ENCODE assay signal across 14 cellular contexts in genomic region chr9:120917989-120918630, GRCh38. TPM values are rescaled to one million over a fixed set of nuclear protein-coding genes. Genes with fewer than 3 reads are reported as not detected.
DNase-seq lines count a peak whose midpoint lies in the region; ATAC-seq, FAIRE-seq and TF ChIP-seq lines count a peak whose summit lies in the region.
"Had no signal": no experiment of that assay in that cellular context is flagged by ENCODE, and none has a peak within 500 bp of the region (broad histone marks: within the 10 kb centered on the region; RNA-seq: fewer than 3 reads in every experiment).

No MANE protein-coding gene starts in this region.

- intact Hi-C loops in esophagus muscularis mucosa (cut with DNase I), result no loop called here

- H3K4me1 ChIP-seq in esophagus muscularis mucosa, result peaks cover 37 to 85% (median 71%) of the 10 kb centered on the region in 4 donors
- peaks cover 46% of the 10 kb centered on the region for H3K4me1 ChIP-seq in suprapubic skin
- H3K4me1 ChIP-seq in GM23248 (ENCODE audit: insufficient read depth), result peaks cover 17% of the 10 kb centered on the region
- H3K4me1 ChIP-seq in small intestine (ENCODE audit: control insufficient read depth in 2 of 2, insufficient read depth in 1 of 2, low read depth in 1 of 2, low read length in 1 of 2), result peaks cover 3 to 4% of the 10 kb centered on the region in 2 donors

- H3K9me3 ChIP-seq in esophagus muscularis mucosa (peaks cover 0 to 3% (median 0%) of the 10 kb centered on the region in 4 donors), suprapubic skin (no peaks in the 10 kb centered on the region), GM23248 (ENCODE audit: low read depth) (no peaks in the 10 kb centered on the region), small intestine (ENCODE audit: control insufficient read depth, low read depth) (no peaks in the 10 kb centered on the region)
- H3K9me3 ChIP-seq: lower lobe of right lung had no signal

- no peak for FAIRE-seq in small intestine (lab: Jason Lieb, UNC)
- FAIRE-seq: HTR-8/SVneo had no signal

- CTCF ChIA-PET in activated CD8-positive, alpha-beta memory T cell treated with anti-CD3 and anti-CD28 coated beads, Interleukin-2, amount 10 ng/mL, durations not matched to agents 7 days and 5 days (lab: Charles Lee), result interaction anchor here (1.2 to 3.0 kb wide), 4 partner anchors 8 to 154 kb away, joined by 3 to 22 read pairs (median 9); partner anchors contain the start of gene TRAF1
- CTCF ChIA-PET in activated CD4-positive, alpha-beta memory T cell treated with anti-CD3 and anti-CD28 coated beads, Interleukin-2, amount 10 ng/mL, durations not matched to agents 7 days and 5 days (lab: Charles Lee), result interaction anchor here (2.7 to 3.4 kb wide), 2 partner anchors 11 to 13 kb away, joined by 11 to 12 read pairs; no protein-coding TSS in a partner anchor

- POLR2A ChIA-PET in activated CD4-positive, alpha-beta memory T cell treated with anti-CD3 and anti-CD28 coated beads, Interleukin-2, amount 10 ng/mL, durations not matched to agents 7 days and 5 days (lab: Charles Lee), result interaction anchor here (1.6 to 35.8 kb wide), 7 partner anchors 11 to 45 kb away, joined by 12 to 1205 read pairs (median 67); partner anchors contain the start of genes PHF19 and TRAF1

- no peak for ATAC-seq in activated CD8-positive, alpha-beta memory T cell treated with anti-CD3 and anti-CD28 coated beads, Interleukin-2, amount 10 ng/mL, durations not matched to agents 7 days and 5 days

- no peaks in the 10 kb centered on the region for H3K9me3 Mint-ChIP-seq in activated CD8-positive, alpha-beta memory T cell treated with anti-CD3 and anti-CD28 coated beads, Interleukin-2, amount 10 ng/mL, durations not matched to agents 7 days and 5 days (ENCODE audit: low read depth)
- H3K9me3 Mint-ChIP-seq in activated CD4-positive, alpha-beta memory T cell treated with anti-CD3 and anti-CD28 coated beads, Interleukin-2, amount 10 ng/mL, durations not matched to agents 7 days and 5 days, result peaks cover 4% of the 10 kb centered on the region

- H4K20me1 ChIP-seq in GM23248 (ENCODE audit: insufficient read depth), result no peaks in the 10 kb centered on the region

- H3K4me3 Mint-ChIP-seq in activated CD8-positive, alpha-beta memory T cell treated with anti-CD3 and anti-CD28 coated beads, Interleukin-2, amount 10 ng/mL, durations not matched to agents 7 days and 5 days, result peak overlapping the region; percentile 92
- no peak overlapping the region for H3K4me3 Mint-ChIP-seq in activated CD4-positive, alpha-beta memory T cell treated with anti-CD3 and anti-CD28 coated beads, Interleukin-2, amount 10 ng/mL, durations not matched to agents 7 days and 5 days

- H3K9ac ChIP-seq in GM23248, result no peak overlapping the region

- no peak for TF ChIP-seq POLR2A in esophagus muscularis mucosa (IDR thresholded peaks at IDR 0.05; ENCODE audit: low read depth)
- no peak for TF ChIP-seq POLR2A in suprapubic skin (IDR thresholded peaks at IDR 0.05)

- H3K27me3 ChIP-seq in esophagus muscularis mucosa (no peaks in the 10 kb centered on the region), suprapubic skin (no peaks in the 10 kb centered on the region), GM23248 (replicated peaks; ENCODE audit: insufficient read depth) (no peaks in the 10 kb centered on the region), small intestine (ENCODE audit: control insufficient read depth in 2 of 2, insufficient read depth in 2 of 2, low read length in 2 of 2) (no peaks in the 10 kb centered on the region)

- H3K36me3 ChIP-seq in esophagus muscularis mucosa, result peaks cover 0 to 11% (median 4%) of the 10 kb centered on the region in 4 donors
- H3K36me3 ChIP-seq in suprapubic skin, result no peaks in the 10 kb centered on the region
- no peaks in the 10 kb centered on the region for H3K36me3 ChIP-seq in GM23248 (ENCODE audit: low read depth)
- no peaks in the 10 kb centered on the region for H3K36me3 ChIP-seq in small intestine (ENCODE audit: control insufficient read depth in 2 of 2, insufficient read depth in 2 of 2, low read length in 2 of 2)

- no peak overlapping the region for H2AFZ ChIP-seq in GM23248

- in situ Hi-C loops in GM23248 (cut with MboI), result no loop called here

- peaks cover 3% of the 10 kb centered on the region; the same call in 1 of the 2 replicates for H3F3A ChIP-seq in GM23248 (ENCODE audit: insufficient read depth)

- peak overlapping the region; percentile 100 for H3K27ac Mint-ChIP-seq in activated CD8-positive, alpha-beta memory T cell treated with anti-CD3 and anti-CD28 coated beads, Interleukin-2, amount 10 ng/mL, durations not matched to agents 7 days and 5 days
- H3K27ac Mint-ChIP-seq in activated CD4-positive, alpha-beta memory T cell treated with anti-CD3 and anti-CD28 coated beads, Interleukin-2, amount 10 ng/mL, durations not matched to agents 7 days and 5 days, result peak overlapping the region; percentile 76

- TF ChIP-seq EP300 in esophagus muscularis mucosa (IDR thresholded peaks at IDR 0.05) (no peak), suprapubic skin (IDR thresholded peaks at IDR 0.05) (no peak)

- peaks cover 81% of the 10 kb centered on the region for H3K36me3 Mint-ChIP-seq in activated CD8-positive, alpha-beta memory T cell treated with anti-CD3 and anti-CD28 coated beads, Interleukin-2, amount 10 ng/mL, durations not matched to agents 7 days and 5 days
- H3K36me3 Mint-ChIP-seq in activated CD4-positive, alpha-beta memory T cell treated with anti-CD3 and anti-CD28 coated beads, Interleukin-2, amount 10 ng/mL, durations not matched to agents 7 days and 5 days (ENCODE audit: low read depth), result peaks cover 91% of the 10 kb centered on the region

- H3K4me1 Mint-ChIP-seq in activated CD8-positive, alpha-beta memory T cell treated with anti-CD3 and anti-CD28 coated beads, Interleukin-2, amount 10 ng/mL, durations not matched to agents 7 days and 5 days, result peaks cover 84% of the 10 kb centered on the region
- peaks cover 86% of the 10 kb centered on the region for H3K4me1 Mint-ChIP-seq in activated CD4-positive, alpha-beta memory T cell treated with anti-CD3 and anti-CD28 coated beads, Interleukin-2, amount 10 ng/mL, durations not matched to agents 7 days and 5 days

- WGBS in esophagus muscularis mucosa, result 94% methylated on average over 4 of the region's 4 CpGs
- 98% methylated on average over 4 of the region's 4 CpGs for WGBS in suprapubic skin
- 96 to 98% methylated on average over 4 of the region's 4 CpGs for whole genome bisulfite sequencing in GM23248 (ENCODE audit: low coverage in 1 of 2, low lambda C conversion rate in 2 of 2, missing lambda C conversion rate in 2 of 2), 2 experiments
- WGBS in small intestine, 3 donors, result 92 to 96% (median 93%) methylated on average over 4 of the region's 4 CpGs

- TF ChIP-seq CTCF in esophagus muscularis mucosa (IDR thresholded peaks at IDR 0.05) (no peak), suprapubic skin (IDR thresholded peaks at IDR 0.05) (no peak)

- H3K4me3 ChIP-seq in esophagus muscularis mucosa, result no peak overlapping the region
- H3K4me3 ChIP-seq in suprapubic skin, result no peak overlapping the region
- H3K4me3 ChIP-seq in GM23248, result no peak overlapping the region
- H3K4me3 ChIP-seq in small intestine (ENCODE audit: low read depth in 1 of 2, low read length in 2 of 2), result no peak overlapping the region
- H3K4me3 ChIP-seq: lower lobe of right lung had no signal

- H3K79me2 ChIP-seq in GM23248 (ENCODE audit: insufficient read depth), result no peaks in the 10 kb centered on the region

- no peaks in the 10 kb centered on the region for H3K27me3 Mint-ChIP-seq in activated CD8-positive, alpha-beta memory T cell treated with anti-CD3 and anti-CD28 coated beads, Interleukin-2, amount 10 ng/mL, durations not matched to agents 7 days and 5 days
- H3K27me3 Mint-ChIP-seq in activated CD4-positive, alpha-beta memory T cell treated with anti-CD3 and anti-CD28 coated beads, Interleukin-2, amount 10 ng/mL, durations not matched to agents 7 days and 5 days, result no peaks in the 10 kb centered on the region

- DNase-seq in activated CD8-positive, alpha-beta memory T cell treated with anti-CD3 and anti-CD28 coated beads, Interleukin-2, amount 10 ng/mL, durations not matched to agents 7 days and 5 days, result no peak
- no peak for DNase-seq in activated CD8-positive, alpha-beta memory T cell treated with anti-CD3 and anti-CD28 coated beads for 24 hours
- DNase-seq in activated CD4-positive, alpha-beta memory T cell treated with anti-CD3 and anti-CD28 coated beads, Interleukin-2, amount 10 ng/mL, durations not matched to agents 7 days and 5 days, result no peak
- DNase-seq in esophagus muscularis mucosa (ENCODE audit: extremely low spot score), result no peak
- no peak for DNase-seq in suprapubic skin (ENCODE audit: low spot score in 2 of 2)
- no peak for DNase-seq in GM23248
- DNase-seq in small intestine, result no peak
- no peak for DNase-seq in NCI-H2029 (lab: John Stamatoyannopoulos, UW)
- DNase-seq: DMS 273 treated with DMSO at 0.1 percent for 48 hours; effector CD8-positive, alpha-beta T cell; lower lobe of right lung; NCI-H1092; NCI-H446 treated with DMSO at 0.1 percent for 48 hours had no signal

- H3K9me2 ChIP-seq in GM23248 (ENCODE audit: insufficient read depth), result no peaks in the 10 kb centered on the region

- H3K27ac ChIP-seq in esophagus muscularis mucosa (replicated peaks in 1 of 4) (peak overlapping the region; percentile 74 to 83 (median 80)), suprapubic skin (peak overlapping the region; percentile 43), GM23248 (no peak overlapping the region), small intestine (ENCODE audit: low read depth in 1 of 2, low read length in 1 of 2) (peak overlapping the region in 1 of 2 donors; percentile 50)

- H3K4me2 ChIP-seq in GM23248 (ENCODE audit: unreplicated experiment), result no peak overlapping the region

RNA-seq across cellular contexts. Expression of gene TRAF1, which starts 8.5 kb away (rescaled TPM):
- total RNA-seq in activated CD8-positive, alpha-beta memory T cell treated with anti-CD3 and anti-CD28 coated beads, Interleukin-2, amount 10 ng/mL, durations not matched to agents 7 days and 5 days, result 100 to 1,000 TPM in 1 of 2 experiments, 10 to 100 TPM in 1; 59.6 to 114 TPM
- total RNA-seq in activated CD4-positive, alpha-beta memory T cell treated with anti-CD3 and anti-CD28 coated beads, Interleukin-2, amount 10 ng/mL, durations not matched to agents 7 days and 5 days, result 10 to 100 TPM; 73.6 to 74.3 TPM
- 1 to 10 TPM; 4.0 to 7.4 (median 5.5) TPM for total RNA-seq in esophagus muscularis mucosa
- 10 to 100 TPM in 1 of 4 donors, 1 to 10 TPM in 3; 3.5 to 12.2 (median 7.5) TPM for total RNA-seq in suprapubic skin
- total RNA-seq in GM23248 (2014; rRNA removed; shearing (Covaris generic)), result 0.38 and 0.54 TPM in 2 replicates
- 0.54 and 0.75 TPM in 2 replicates for polyA plus RNA-seq in GM23248 (2016; fragmentation: Nextera tagmentation; extraction: Ambion mirVana)
- 1 to 10 TPM; 1.1 to 2.8 (median 1.1) TPM for polyA plus RNA-seq in small intestine

RNA-seq across cellular contexts. Expression of gene PHF19, which starts 41.1 kb away (rescaled TPM):
- total RNA-seq in activated CD8-positive, alpha-beta memory T cell treated with anti-CD3 and anti-CD28 coated beads, Interleukin-2, amount 10 ng/mL, durations not matched to agents 7 days and 5 days, result 100 to 1,000 TPM; 246 to 254 TPM
- 100 to 1,000 TPM; 229 TPM for total RNA-seq in activated CD4-positive, alpha-beta memory T cell treated with anti-CD3 and anti-CD28 coated beads, Interleukin-2, amount 10 ng/mL, durations not matched to agents 7 days and 5 days
- total RNA-seq in esophagus muscularis mucosa (10 to 100 TPM; 36.4 to 57.7 (median 47.8) TPM), suprapubic skin (10 to 100 TPM; 11.3 to 15.5 (median 13.8) TPM)
- 16.7 and 28.2 TPM in 2 replicates for total RNA-seq in GM23248 (2014; rRNA removed; shearing (Covaris generic))
- polyA plus RNA-seq in GM23248 (2016; fragmentation: Nextera tagmentation; extraction: Ambion mirVana) (15.1 and 17.1 TPM in 2 replicates), small intestine (10 to 100 TPM in 1 of 3 donors, 1 to 10 TPM in 2; 2.0 to 35.7 (median 6.5) TPM)

Comparison
In these comparisons a context has a peak if more than half of its experiments do, and no peak if none do; other contexts are left out.
1. RNA of gene TRAF1, which starts 8.5 kb away (total RNA-seq): 59.6 to 114 TPM in activated CD8-positive, alpha-beta memory T cell treated with anti-CD3 and anti-CD28 coated beads, Interleukin-2, amount 10 ng/mL, durations not matched to agents 7 days and 5 days and 73.6 to 74.3 TPM in activated CD4-positive, alpha-beta memory T cell treated with anti-CD3 and anti-CD28 coated beads, Interleukin-2, amount 10 ng/mL, durations not matched to agents 7 days and 5 days; 3.5 to 12.2 TPM in suprapubic skin, 4.0 to 7.4 TPM in esophagus muscularis mucosa and 0.38 to 0.54 TPM in GM23248; every median in the first group is over 4 times any median in the second.